Comparison of ENCODE assay signal across 9 cellular contexts in the genomic region with DNA sequence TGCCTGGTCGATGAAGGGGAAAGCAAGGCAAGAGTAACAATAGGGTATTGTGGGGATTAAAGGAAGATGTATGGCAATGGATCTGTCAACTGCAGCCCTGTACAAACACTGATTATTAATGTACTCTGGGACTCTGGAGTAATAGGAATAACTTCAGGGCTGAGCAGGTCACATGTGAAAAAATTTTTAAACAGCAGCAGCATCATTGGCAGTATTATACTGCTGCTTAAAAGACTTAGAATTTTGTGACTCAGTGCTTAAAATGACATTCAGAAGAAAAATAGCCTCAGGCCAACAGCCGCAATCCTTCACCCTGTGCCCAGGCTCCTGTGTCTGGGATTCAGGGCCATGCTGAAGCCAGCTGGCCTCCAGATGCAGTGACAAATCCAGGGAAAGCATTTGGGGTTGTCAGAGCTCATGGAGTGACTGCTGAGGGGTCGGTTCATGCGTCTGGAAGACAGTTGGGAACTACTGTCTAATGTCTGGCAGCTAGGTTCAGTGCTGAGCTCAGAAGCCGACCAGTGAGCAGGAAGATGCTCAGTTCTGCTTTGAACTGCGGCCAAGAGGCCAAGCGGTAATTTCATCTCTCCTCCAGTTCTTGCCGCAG. TPM values are rescaled to one million over a fixed set of nuclear protein-coding genes. Genes with fewer than 3 reads are reported as not detected.
DNase-seq lines count a peak whose midpoint lies in the region; ATAC-seq, FAIRE-seq and TF ChIP-seq lines count a peak whose summit lies in the region.
"Had no signal": no experiment of that assay in that cellular context is flagged by ENCODE, and none has a peak within 500 bp of the region (broad histone marks: within the 10 kb centered on the region; RNA-seq: fewer than 3 reads in every experiment).

No MANE protein-coding gene starts in this region.

- TF ChIP-seq POLR2A in HepG2 (IDR thresholded peaks at IDR 0.05; ENCODE audit: insufficient read depth in 1 of 2, low read depth in 2 of 2, low read length in 2 of 2) (no peak), suprapubic skin (IDR thresholded peaks at IDR 0.05) (no peak)

- H3K27me3 ChIP-seq in HepG2 (ENCODE audit: control insufficient read depth in 1 of 2, insufficient read depth in 2 of 2, low read length in 2 of 2): no peaks in the 10 kb centered on the region
- no peaks in the 10 kb centered on the region for H3K27me3 ChIP-seq in suprapubic skin
- no peaks in the 10 kb centered on the region for H3K27me3 ChIP-seq in PC-9 (ENCODE audit: insufficient read depth, low read depth)

- H3K36me3 ChIP-seq in HepG2 (replicated peaks in 1 of 2; ENCODE audit: control insufficient read depth in 1 of 2, insufficient read depth in 2 of 2, low read length in 2 of 2) (no peaks in the 10 kb centered on the region; a peak in 1 of 5 replicates), suprapubic skin (no peaks in the 10 kb centered on the region), PC-9 (ENCODE audit: low read depth) (no peaks in the 10 kb centered on the region)

- H4K20me1 ChIP-seq in HepG2 (ENCODE audit: insufficient read depth, low read length): no peaks in the 10 kb centered on the region
- no peaks in the 10 kb centered on the region; the same call in 1 of the 2 replicates for H4K20me1 ChIP-seq in PC-9 (ENCODE audit: insufficient read depth)

- DNase-seq in NCI-H2227 treated with DMSO at 0.1 percent for 48 hours (lab: John Stamatoyannopoulos, UW): peak; percentile 27
- peak; percentile 50 to 90 for DNase-seq in dermis microvascular lymphatic vessel endothelial cell (ENCODE audit: low read depth in 2 of 2)
- DNase-seq in HepG2 (ENCODE audit: low spot score): no peak
- DNase-seq in suprapubic skin (ENCODE audit: low spot score in 2 of 2): peak in 1 of 2 donors; percentile 75
- no peak for DNase-seq in NCI-H187 (lab: John Stamatoyannopoulos, UW)
- no peak for DNase-seq in AML-193 (lab: John Stamatoyannopoulos, UW)
- DNase-seq in DMS53 treated with DMSO at 0.1 percent for 48 hours (lab: John Stamatoyannopoulos, UW; ENCODE audit: unreplicated experiment): no peak
- no peak for DNase-seq in PC-9
- DNase-seq: T-helper 9 cell had no signal

- no peak overlapping the region for H3K4me3 ChIP-seq in HepG2 (replicated peaks in 1 of 3; ENCODE audit: insufficient read depth in 1 of 3, low read depth in 2 of 3, low read length in 3 of 3)
- H3K4me3 ChIP-seq in suprapubic skin: no peak overlapping the region
- H3K4me3 ChIP-seq in PC-9: no peak overlapping the region

- CTCF ChIA-PET in HepG2 (lab: Yijun Ruan, JAX; ENCODE audit: low intra/inter-chr PET ratio, low total read pairs) (no interaction called here), PC-9 (lab: Charles Lee) (interaction anchor here (1.0 kb wide), 1 partner anchor 107 kb away, joined by 3 read pairs; no protein-coding TSS in a partner anchor)

- BruUV-seq in HepG2 (replicated peaks; lab: Mats Ljungman, UMichigan): no TSS peak
- no TSS peak for BruUV-seq in PC-9 (replicated peaks; lab: Mats Ljungman, UMichigan)

- H3K4me1 ChIP-seq in HepG2 (ENCODE audit: insufficient read depth, low read length) (peaks cover 26% of the 10 kb centered on the region), suprapubic skin (peaks cover 17% of the 10 kb centered on the region), PC-9 (replicated peaks; ENCODE audit: insufficient read depth) (0 out of 2 replicates have a peak, but pooled peaks cover 5% of the 10 kb centered on the region)

- H3K27ac ChIP-seq in HepG2 (ENCODE audit: extremely low read length, insufficient read depth, low read length): no peak overlapping the region
- peak overlapping the region; percentile 39 for H3K27ac ChIP-seq in suprapubic skin
- no peak overlapping the region for H3K27ac ChIP-seq in PC-9

- H2AFZ ChIP-seq in HepG2 (ENCODE audit: low read length) (no peak overlapping the region), PC-9 (no peak overlapping the region)

- H3K9ac ChIP-seq in HepG2 (ENCODE audit: insufficient read depth, low read depth, low read length): 0 out of 2 replicates have a peak overlapping the region, but pooled peaks have one; percentile 7

- H3K4me2 ChIP-seq in HepG2 (ENCODE audit: low read depth, low read length): no peak overlapping the region
- no peak overlapping the region for H3K4me2 ChIP-seq in PC-9

- intact Hi-C loops in HepG2 (cut with micrococcal nuclease; ENCODE audit: unreplicated experiment): loop anchor here (2.0 kb wide), 1 partner anchor 24 kb away; no protein-coding TSS in a partner anchor
- intact Hi-C loops in PC-9 (cut with micrococcal nuclease; ENCODE audit: unreplicated experiment): no loop called here

- 88% methylated on average over 8 of the region's 8 CpGs for WGBS in HepG2 (ENCODE audit: low lambda C conversion rate)
- 18% methylated on average over 8 of the region's 8 CpGs for WGBS in suprapubic skin

- H3K79me2 ChIP-seq in HepG2 (ENCODE audit: insufficient read depth, low read length) (peaks cover 60% of the 10 kb centered on the region), PC-9 (ENCODE audit: low read depth) (no peaks in the 10 kb centered on the region)

- no peaks in the 10 kb centered on the region for H3K9me2 ChIP-seq in PC-9 (ENCODE audit: insufficient read depth)

- no peak for TF ChIP-seq CTCF in HepG2 (CRISPR knock-in tag; IDR thresholded peaks at IDR 0.05)
- no peak for TF ChIP-seq CTCF in suprapubic skin (IDR thresholded peaks at IDR 0.05)
- no peak for TF ChIP-seq CTCF in PC-9 (conservative IDR thresholded peaks at IDR 0.05)

- POLR2A ChIA-PET in HepG2 (lab: Yijun Ruan, JAX): interaction anchor here (1.4 to 2.4 kb wide), 3 partner anchors 25 to 265 kb away, joined by 3 to 8 read pairs (median 3); partner anchors contain the start of gene DDX5
- POLR2A ChIA-PET in PC-9 (lab: Charles Lee; ENCODE audit: unreplicated experiment): interaction anchor here (0.7 kb wide), 1 partner anchor 179 kb away, joined by 3 read pairs; no protein-coding TSS in a partner anchor

- TF ChIP-seq EP300 in HepG2 (IDR thresholded peaks at IDR 0.05; ENCODE audit: low read depth in 2 of 2, low read length in 2 of 2) (no peak), HepG2 (CRISPR knock-in tag; IDR thresholded peaks at IDR 0.05; ENCODE audit: borderline replicate concordance) (no peak), suprapubic skin (IDR thresholded peaks at IDR 0.05) (no peak)

- H3K9me3 ChIP-seq in HepG2 (ENCODE audit: low read length) (no peaks in the 10 kb centered on the region), suprapubic skin (no peaks in the 10 kb centered on the region), PC-9 (ENCODE audit: insufficient read depth, low read depth) (no peaks in the 10 kb centered on the region)

- ATAC-seq in HepG2: peak; percentile 21; the same call in 1 of the 3 replicates

- FAIRE-seq in HepG2 (lab: Jason Lieb, UNC): no peak

- no peak for TF ChIP-seq RAD21 in HepG2 (CRISPR knock-in tag; IDR thresholded peaks at IDR 0.05)

- H3F3A ChIP-seq in PC-9 (ENCODE audit: insufficient read depth, low read depth): no peaks in the 10 kb centered on the region

- in situ Hi-C loops in HepG2 (cut with HindIII; ENCODE audit: extremely low pct_ligation_motif_present, low pct_unique_long_range_greater_than_20kb): no loop called here

TF ChIP-seq in HepG2, 621 proteins besides CTCF, POLR2A, EP300 and RAD21:
- TF ChIP-seq SRY (CRISPR knock-in tag; IDR thresholded peaks at IDR 0.05): no peak
- no peak for TF ChIP-seq GTF3A (CRISPR knock-in tag; conservative IDR thresholded peaks at IDR 0.05)
- no peak for TF ChIP-seq HMGA1 (CRISPR knock-in tag; conservative IDR thresholded peaks at IDR 0.05)
- no peak for TF ChIP-seq SOX13 (IDR thresholded peaks at IDR 0.05)
- 0 out of 4 replicates have a peak, but pooled peaks of 1 of the 2 experiments have one; percentile 11 for TF ChIP-seq SOX13 (CRISPR knock-in tag; conservative IDR thresholded peaks at IDR 0.05 in 1 of 2, IDR thresholded peaks at IDR 0.05 in 1 of 2)
- TF ChIP-seq MTERF4 (CRISPR knock-in tag; IDR thresholded peaks at IDR 0.05): 0 out of 2 replicates have a peak, but pooled peaks have one; percentile 32
TF ChIP-seq in HepG2: peak in this region for 2.

RNA-seq across cellular contexts. Expression of gene TEX2, which starts 22.2 kb away (rescaled TPM):
- total RNA-seq in dermis microvascular lymphatic vessel endothelial cell (20.2 and 29.2 TPM in 2 replicates), HepG2 (2016; rRNA removed; fragmentation: Illumina TruSeq; extraction: Trizol) (33.6 and 37.7 TPM in 2 replicates), suprapubic skin (10 to 100 TPM; 35.5 to 41.3 (median 36.9) TPM), PC-9 (2021) (24.0 and 27.9 TPM in 2 replicates)
- total RNA-seq in HepG2 (2016; cell fraction: cytosol; rRNA removed; fragmentation: Illumina TruSeq; extraction: Trizol; ENCODE audit: low read depth): 39.3 and 46.4 TPM in 2 replicates
- 34.0 and 36.8 TPM in 2 replicates for total RNA-seq in HepG2 (2016; cell fraction: insoluble cytoplasmic fraction; rRNA removed; fragmentation: Illumina TruSeq; extraction: Trizol)
- total RNA-seq in HepG2 (2016; cell fraction: membrane; rRNA removed; fragmentation: Illumina TruSeq; extraction: Trizol): 31.0 and 33.3 TPM in 2 replicates
- total RNA-seq in HepG2 (2016; cell fraction: nucleus; rRNA removed; fragmentation: Illumina TruSeq; extraction: Trizol): 34.2 and 45.0 TPM in 2 replicates
- 20.5 and 21.4 TPM in 2 replicates for polyA plus RNA-seq in HepG2 (2011; rRNA removed)
- 16.3 and 20.0 TPM in 2 replicates for polyA plus RNA-seq in HepG2 (2011; cell fraction: cytosol; rRNA removed)
- 17.9 and 18.8 TPM in 2 replicates for polyA plus RNA-seq in HepG2 (2011; cell fraction: nucleus; rRNA removed)
- 19.2 and 20.2 TPM in 2 replicates for polyA plus RNA-seq in HepG2 (2012)
- polyA plus RNA-seq in HepG2 (2016; cell fraction: cytosol; fragmentation: Illumina TruSeq; extraction: Trizol; ENCODE audit: low read depth): 3.9 and 4.4 TPM in 2 replicates
- 23.0 and 24.7 TPM in 2 replicates for polyA plus RNA-seq in HepG2 (2016; cell fraction: insoluble cytoplasmic fraction; fragmentation: Illumina TruSeq; extraction: Trizol; ENCODE audit: low read depth)
- polyA plus RNA-seq in HepG2 (2016; cell fraction: membrane; fragmentation: Illumina TruSeq; extraction: Trizol; ENCODE audit: low read depth): 10.7 and 11.7 TPM in 2 replicates
- polyA plus RNA-seq in HepG2 (2016; cell fraction: nucleus; fragmentation: Illumina TruSeq; extraction: Trizol; ENCODE audit: insufficient read depth, low read depth): 36.0 and 41.1 TPM in 2 replicates
- 27.3 and 38.7 TPM in 2 replicates for polyA minus RNA-seq in HepG2 (2011; rRNA and poly(A)+ RNA removed; ENCODE audit: low replicate concordance)
- 16.9 and 17.5 TPM in 2 replicates for polyA minus RNA-seq in HepG2 (2011; cell fraction: cytosol; rRNA and poly(A)+ RNA removed)
- polyA minus RNA-seq in HepG2 (2011; cell fraction: nucleus; rRNA and poly(A)+ RNA removed): 29.2 and 37.3 TPM in 2 replicates

Comparison
In these comparisons a context has a peak if more than half of its experiments do, and no peak if none do; other contexts are left out.
1. DNase-seq: peak in NCI-H2227 treated with DMSO at 0.1 percent for 48 hours (single experiment) and dermis microvascular lymphatic vessel endothelial cell (2 of 2); none in HepG2 (single experiment), NCI-H187 (0 of 2), AML-193 (0 of 2), DMS53 treated with DMSO at 0.1 percent for 48 hours (single experiment) and PC-9 (0 of 2).